Comparison of ENCODE assay signal across 14 cellular contexts in the genomic region with DNA sequence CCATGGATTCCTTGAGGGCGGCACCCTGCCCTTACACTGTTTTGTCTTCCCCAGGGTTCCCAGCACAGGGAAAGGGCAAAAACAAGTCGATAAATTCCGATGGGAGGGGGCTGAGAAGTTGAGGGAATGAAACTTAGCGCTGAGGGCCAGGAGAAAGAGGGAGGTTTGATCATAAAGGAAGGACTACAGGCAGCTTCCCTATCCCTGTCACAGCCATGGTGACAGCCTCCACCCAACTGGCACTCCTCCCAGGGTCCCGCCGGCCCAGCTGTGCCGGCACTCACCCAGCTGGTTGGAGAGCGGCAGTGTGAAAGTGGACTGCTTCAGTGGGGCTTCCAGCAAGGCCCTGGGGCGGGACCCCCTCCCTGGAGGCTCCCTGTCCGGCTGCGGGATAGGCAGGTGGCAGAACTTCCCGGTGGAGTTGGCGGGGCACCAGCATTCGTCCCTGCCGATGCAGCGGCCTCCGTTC. TPM values are rescaled to one million over a fixed set of nuclear protein-coding genes. Genes with fewer than 3 reads are reported as not detected.
DNase-seq lines count a peak whose midpoint lies in the region; ATAC-seq, FAIRE-seq and TF ChIP-seq lines count a peak whose summit lies in the region.
"Had no signal": no experiment of that assay in that cellular context is flagged by ENCODE, and none has a peak within 500 bp of the region (broad histone marks: within the 10 kb centered on the region; RNA-seq: fewer than 3 reads in every experiment).

No MANE protein-coding gene starts in this region.

- H3K36me3 ChIP-seq in breast epithelium (no peaks in the 10 kb centered on the region), kidney (ENCODE audit: control insufficient read depth in 1 of 2, insufficient read depth in 2 of 2, low read length in 2 of 2) (no peaks in the 10 kb centered on the region), left lung (no peaks in the 10 kb centered on the region)

- ATAC-seq in sciatic nerve (peak; percentile 53), GM21723 (IDR thresholded peaks at IDR 0.05; ENCODE audit: unreplicated experiment) (no peak), HG03095 (IDR thresholded peaks at IDR 0.05; ENCODE audit: unreplicated experiment) (no peak), left lung (no peak)
- ATAC-seq: activated CD4-positive, CD25-positive, alpha-beta regulatory T cell treated with anti-CD3 and anti-CD28 coated beads, Interleukin-2, amount 50 U/mL, for 24 hours; HCT116 had no signal

- H3K4me3 ChIP-seq in breast epithelium, result peak overlapping the region in 2 of 3 donors; percentile 15 to 46
- H3K4me3 ChIP-seq in kidney (ENCODE audit: low read length in 2 of 2), result no peak overlapping the region
- no peak overlapping the region for H3K4me3 ChIP-seq in left lung

- no peak for TF ChIP-seq POLR2A in breast epithelium (IDR thresholded peaks at IDR 0.05)

- peak overlapping the region; percentile 54 to 77 for H3K27ac ChIP-seq in breast epithelium
- H3K27ac ChIP-seq in kidney (ENCODE audit: low read depth in 2 of 2, low read length in 2 of 2), result no peak overlapping the region
- H3K27ac ChIP-seq in left lung, result peak overlapping the region in 1 of 2 donors; percentile 55

- intact Hi-C loops in breast epithelium (cut with DNase I; ENCODE audit: low total_unique reads) (no loop called here), kidney (cut with DNase I) (no loop called here), sciatic nerve (cut with DNase I) (no loop called here), left lung (cut with DNase I) (no loop called here)

- TF ChIP-seq CTCF in breast epithelium (IDR thresholded peaks at IDR 0.05) (no peak), kidney (IDR thresholded peaks at IDR 0.05; ENCODE audit: borderline replicate concordance, extremely low read depth, insufficient read depth) (no peak), left lung (IDR thresholded peaks at IDR 0.05) (no peak)

- H3K9me3 ChIP-seq in breast epithelium (no peaks in the 10 kb centered on the region), kidney (ENCODE audit: control insufficient read depth in 1 of 2, low read length in 2 of 2) (no peaks in the 10 kb centered on the region), left lung (no peaks in the 10 kb centered on the region)

- DNase-seq in AG20443 (ENCODE audit: low spot score) (peak; percentile 42), breast epithelium (ENCODE audit: low spot score in 2 of 2) (no peak), kidney (peak; percentile 81), sciatic nerve (ENCODE audit: low spot score) (no peak), NCI-H510A treated with DMSO at 0.1 percent for 48 hours (lab: John Stamatoyannopoulos, UW) (no peak), left lung (no peak)
- DNase-seq: activated T-cell treated with anti-CD3 and anti-CD28 coated beads, Interleukin-2, amount 50 U/mL, for 1 hour; Calu3; NCI-H2081 treated with DMSO at 0.1 percent for 48 hours; NK-92 treated with Interleukin-12 subunit alpha and Interleukin-12 subunit beta, amount 100 ng/mL, for 24 hours had no signal

- no peak for FAIRE-seq in kidney (lab: Jason Lieb, UNC)

- H3K4me1 ChIP-seq in breast epithelium (peaks cover 7 to 9% of the 10 kb centered on the region in 2 donors), kidney (ENCODE audit: control insufficient read depth in 1 of 2, insufficient read depth in 1 of 2, low read depth in 1 of 2, low read length in 2 of 2) (peaks cover 0 to 9% of the 10 kb centered on the region in 2 donors), left lung (peaks cover 3 to 22% of the 10 kb centered on the region in 2 donors)

- H3K9ac ChIP-seq in kidney (ENCODE audit: low read length in 2 of 2), result no peak overlapping the region

- H3K27me3 ChIP-seq in breast epithelium, result no peaks in the 10 kb centered on the region
- no peaks in the 10 kb centered on the region for H3K27me3 ChIP-seq in left lung

RNA-seq across cellular contexts. Expression of a gene that starts 58.4 kb away (rescaled TPM):
- total RNA-seq in breast epithelium, result 10 to 100 TPM; 17.3 to 31.8 (median 21.3) TPM
- total RNA-seq in kidney, result 27.1 TPM
- polyA plus RNA-seq in kidney (ENCODE audit: insufficient read depth, low read depth, low replicate concordance), result 60.1 TPM
- 19.3 TPM for total RNA-seq in sciatic nerve
- 10 to 100 TPM; 22.7 to 27.7 TPM for total RNA-seq in left lung

RNA-seq across cellular contexts. Expression of a gene that starts 58.8 kb away (rescaled TPM):
- total RNA-seq in breast epithelium (100 to 1,000 TPM; 277 to 663 (median 594) TPM), kidney (217 TPM), sciatic nerve (258 TPM), left lung (1,000 to 10,000 TPM in 1 of 2 donors, 100 to 1,000 TPM in 1; 967 to 1,413 TPM)
- 435 TPM for polyA plus RNA-seq in kidney (ENCODE audit: insufficient read depth, low read depth, low replicate concordance)

Comparison
In these comparisons a context has a peak if more than half of its experiments do, and no peak if none do; other contexts are left out.
1. DNase-seq: peak in AG20443 (single experiment) and kidney (single experiment); none in breast epithelium (0 of 2), sciatic nerve (single experiment), NCI-H510A treated with DMSO at 0.1 percent for 48 hours (single experiment) and left lung (0 of 2).
2. H3K27ac ChIP-seq: peak in breast epithelium (2 of 2); none in kidney (0 of 2).
3. H3K4me3 ChIP-seq: peak in breast epithelium (2 of 3); none in kidney (0 of 2) and left lung (0 of 2).